ENCODE assay signal across 8 cellular contexts in the genomic region with DNA sequence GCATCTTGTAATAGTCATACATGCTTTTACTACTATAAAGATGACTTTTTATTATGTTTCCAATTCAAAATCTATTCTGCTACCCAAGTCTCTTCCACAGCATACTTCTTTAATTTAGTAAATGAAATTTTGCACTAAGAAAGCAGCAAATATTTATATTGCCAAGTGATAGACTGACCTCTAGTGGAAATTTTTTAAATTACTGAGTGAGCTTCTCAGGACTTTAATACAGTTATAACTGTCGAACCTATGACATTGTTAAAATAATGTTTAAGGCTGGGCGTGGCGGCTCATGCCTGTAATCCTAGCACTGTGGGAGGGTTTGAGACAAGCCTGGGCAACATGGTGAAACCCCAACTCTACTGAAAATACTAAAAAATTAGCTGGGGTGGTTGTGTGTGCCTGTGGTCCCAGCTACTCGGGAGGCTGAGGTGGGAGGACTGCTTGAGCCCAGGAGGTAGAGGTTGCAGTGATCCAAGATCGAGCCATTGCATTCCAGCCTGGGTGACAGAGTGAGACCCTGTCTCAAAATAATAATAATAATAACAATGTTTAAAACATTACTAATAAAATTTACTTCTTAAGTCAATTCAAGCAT. TPM values are rescaled to one million over a fixed set of nuclear protein-coding genes. Genes with fewer than 3 reads are reported as not detected.
DNase-seq lines count a peak whose midpoint lies in the region; ATAC-seq, FAIRE-seq and TF ChIP-seq lines count a peak whose summit lies in the region.

No MANE protein-coding gene starts in this region.

- TF ChIP-seq CTCF in CD8-positive, alpha-beta T cell (IDR thresholded peaks at IDR 0.05) = peak; percentile 79
- TF ChIP-seq CTCF in astrocyte (IDR thresholded peaks at IDR 0.05; ENCODE audit: insufficient read depth, low read depth, low read length) (peak; percentile 50), tibial nerve (IDR thresholded peaks at IDR 0.05) (peak; percentile 48 to 70 (median 62))

- no peak overlapping the region for H2AFZ ChIP-seq in astrocyte (ENCODE audit: low read depth, low read length)

- POLR2A ChIA-PET in CD8-positive, alpha-beta T cell (lab: Charles Lee) = no interaction called here

- H3K36me3 ChIP-seq in CD8-positive, alpha-beta T cell (ENCODE audit: insufficient read depth, low read length) = no peaks in the 10 kb centered on the region
- H3K36me3 ChIP-seq in astrocyte (ENCODE audit: insufficient read depth, low read length) = no peaks in the 10 kb centered on the region
- no peaks in the 10 kb centered on the region for H3K36me3 ChIP-seq in tibial nerve

- no peaks in the 10 kb centered on the region for H4K20me1 ChIP-seq in astrocyte (ENCODE audit: insufficient read depth, low read length)

- H3K4me3 Mint-ChIP-seq in CD8-positive, alpha-beta T cell = no peak overlapping the region
- no peak overlapping the region for H3K4me3 Mint-ChIP-seq in astrocyte (ENCODE audit: unreplicated experiment)

- WGBS in tibial nerve, 2 donors = 29% methylated on average over 5 of the region's 5 CpGs

- no peaks in the 10 kb centered on the region for H3K4me1 ChIP-seq in CD8-positive, alpha-beta T cell (ENCODE audit: insufficient read depth, low read length)
- H3K4me1 ChIP-seq in astrocyte (ENCODE audit: insufficient read depth, low read length) (peaks cover 7% of the 10 kb centered on the region), tibial nerve (no peaks in the 10 kb centered on the region)

- no peak overlapping the region for H3K9ac ChIP-seq in astrocyte (ENCODE audit: low read length)

- H3K79me2 ChIP-seq in astrocyte (ENCODE audit: insufficient read depth, low read length) = no peaks in the 10 kb centered on the region

- H3K27ac Mint-ChIP-seq in CD8-positive, alpha-beta T cell = no peak overlapping the region
- H3K27ac Mint-ChIP-seq in astrocyte (ENCODE audit: unreplicated experiment) = no peak overlapping the region

- CTCF ChIA-PET in CD8-positive, alpha-beta T cell (lab: Charles Lee) = interaction anchor here (0.7 to 6.1 kb wide), 11 partner anchors 9 to 534 kb away, joined by 3 to 18 read pairs (median 3); a partner anchor contains a TSS

- intact Hi-C loops in CD8-positive, alpha-beta T cell (cut with DNase I, micrococcal nuclease) = loop anchor here in 1 of 2 experiments (1.0 kb wide), 2 partner anchors 341 to 374 kb away; no protein-coding TSS in a partner anchor

- H3K4me2 ChIP-seq in astrocyte (ENCODE audit: low read length) = no peak overlapping the region

- peaks cover 17% of the 10 kb centered on the region for H3K27me3 Mint-ChIP-seq in CD8-positive, alpha-beta T cell (ENCODE audit: low read depth)
- no peaks in the 10 kb centered on the region for H3K27me3 Mint-ChIP-seq in astrocyte (ENCODE audit: low read depth, unreplicated experiment)

- no peak overlapping the region for H3K27ac ChIP-seq in CD8-positive, alpha-beta T cell (ENCODE audit: low read depth, low read length)
- no peak overlapping the region for H3K27ac ChIP-seq in astrocyte (ENCODE audit: low read depth, low read length)
- H3K27ac ChIP-seq in tibial nerve = no peak overlapping the region

- H3K4me3 ChIP-seq in CD8-positive, alpha-beta T cell (ENCODE audit: low read depth, low read length) = no peak overlapping the region
- H3K4me3 ChIP-seq in astrocyte (ENCODE audit: insufficient read depth, low read depth, low read length) (no peak overlapping the region), tibial nerve (no peak overlapping the region)

- no peak for TF ChIP-seq POLR2A in tibial nerve (IDR thresholded peaks at IDR 0.05)

- H3K27me3 ChIP-seq in CD8-positive, alpha-beta T cell (ENCODE audit: insufficient read depth, low read length) = no peaks in the 10 kb centered on the region
- no peaks in the 10 kb centered on the region for H3K27me3 ChIP-seq in astrocyte (ENCODE audit: insufficient read depth, low read length)
- no peaks in the 10 kb centered on the region for H3K27me3 ChIP-seq in tibial nerve

- no peaks in the 10 kb centered on the region for H3K9me3 ChIP-seq in CD8-positive, alpha-beta T cell (ENCODE audit: low read length)
- H3K9me3 ChIP-seq in astrocyte (ENCODE audit: insufficient read depth, low read depth, low read length) (no peaks in the 10 kb centered on the region), tibial nerve (peaks cover 0 to 3% (median 0%) of the 10 kb centered on the region in 4 donors)

- no peaks in the 10 kb centered on the region for H3K36me3 Mint-ChIP-seq in CD8-positive, alpha-beta T cell
- no peaks in the 10 kb centered on the region for H3K36me3 Mint-ChIP-seq in astrocyte (ENCODE audit: low read depth, unreplicated experiment)

- H3K9me3 Mint-ChIP-seq in CD8-positive, alpha-beta T cell = no peaks in the 10 kb centered on the region
- H3K9me3 Mint-ChIP-seq in astrocyte (ENCODE audit: unreplicated experiment) = no peaks in the 10 kb centered on the region

- no peak for ATAC-seq in CD8-positive, alpha-beta T cell
- ATAC-seq in GM21423 (IDR thresholded peaks at IDR 0.05; ENCODE audit: unreplicated experiment) (peak; percentile 46), HG03460 (IDR thresholded peaks at IDR 0.05; ENCODE audit: unreplicated experiment) (no peak)

- no peaks in the 10 kb centered on the region for H3K4me1 Mint-ChIP-seq in CD8-positive, alpha-beta T cell (ENCODE audit: low read depth)
- peaks cover 11% of the 10 kb centered on the region for H3K4me1 Mint-ChIP-seq in astrocyte (ENCODE audit: low read depth, unreplicated experiment)

- peak; percentile 84 for FAIRE-seq in astrocyte (lab: Jason Lieb, UNC)

- no peak for TF ChIP-seq EP300 in tibial nerve (IDR thresholded peaks at IDR 0.05)

- DNase-seq in CD8-positive, alpha-beta T cell = no peak
- DNase-seq in NCI-H2029 (lab: John Stamatoyannopoulos, UW) (peak; percentile 46), astrocyte (ENCODE audit: low read depth) (peak; percentile 22), iris pigment epithelial cell (ENCODE audit: low read depth) (peak; percentile 46), tibial nerve (ENCODE audit: low spot score in 2 of 2) (no peak)
- DNase-seq in activated effector memory CD4-positive, alpha-beta T cell treated with Interleukin-2 at 50 U/mL for 16 hours = no peak

RNA-seq across cellular contexts. Expression of a gene that starts 27.3 kb away (rescaled TPM):
- total RNA-seq in CD8-positive, alpha-beta T cell = 1 to 10 TPM; 1.0 to 1.1 TPM
- total RNA-seq in astrocyte (7.5 and 8.1 TPM in 2 replicates), tibial nerve (1 to 10 TPM; 3.6 to 6.8 (median 5.0) TPM)

Comparison
In these comparisons a context has a peak if more than half of its experiments do, and no peak if none do; other contexts are left out.
1. DNase-seq: peak in NCI-H2029 (single experiment), astrocyte (single experiment) and iris pigment epithelial cell (single experiment); none in CD8-positive, alpha-beta T cell (0 of 7), tibial nerve (0 of 2) and activated effector memory CD4-positive, alpha-beta T cell treated with Interleukin-2 at 50 U/mL for 16 hours (single experiment).
2. Peak in every context shown above with its lines, with median percentiles within 50 percentile points of each other: CTCF ChIP-seq.